ENCODE assay signal across 1 cellular context in genomic region chr22:24985824-24986214, GRCh38.
TF ChIP-seq lines count a peak whose summit lies in the region.

No MANE protein-coding gene starts in this region.

TF ChIP-seq in HepG2, 621 proteins besides CTCF, POLR2A, EP300 and RAD21:
- TF ChIP-seq ZBTB33 (CRISPR knock-in tag; IDR thresholded peaks at IDR 0.05), result peak; percentile 90
- TF ChIP-seq, protein P1, sequence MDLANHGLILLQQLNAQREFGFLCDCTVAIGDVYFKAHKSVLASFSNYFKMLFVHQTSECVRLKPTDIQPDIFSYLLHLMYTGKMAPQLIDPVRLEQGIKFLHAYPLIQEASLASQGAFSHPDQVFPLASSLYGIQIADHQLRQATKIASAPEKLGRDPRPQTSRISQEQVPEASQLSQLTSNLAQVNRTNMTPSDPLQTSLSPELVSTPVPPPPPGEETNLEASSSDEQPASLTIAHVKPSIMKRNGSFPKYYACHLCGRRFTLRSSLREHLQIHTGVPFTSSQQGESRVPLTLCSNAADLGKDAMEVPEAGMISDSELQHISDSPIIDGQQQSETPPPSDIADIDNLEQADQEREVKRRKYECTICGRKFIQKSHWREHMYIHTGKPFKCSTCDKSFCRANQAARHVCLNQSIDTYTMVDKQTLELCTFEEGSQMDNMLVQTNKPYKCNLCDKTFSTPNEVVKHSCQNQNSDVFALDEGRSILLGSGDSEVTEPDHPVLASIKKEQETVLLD (CRISPR knock-in tag; IDR thresholded peaks at IDR 0.05; ENCODE audit: low read depth), result no peak
- no peak for TF ChIP-seq ZSCAN31 (CRISPR knock-in tag; IDR thresholded peaks at IDR 0.05; ENCODE audit: low read depth)
- TF ChIP-seq ZNF747 (CRISPR knock-in tag; IDR thresholded peaks at IDR 0.05; ENCODE audit: borderline replicate concordance), result no peak
- TF ChIP-seq RBFOX2 (IDR thresholded peaks at IDR 0.05; ENCODE audit: low read depth, low read length), result no peak
- TF ChIP-seq MAZ (IDR thresholded peaks at IDR 0.05; ENCODE audit: borderline replicate concordance, low read depth, low read length), result no peak
- TF ChIP-seq MAZ (CRISPR knock-in tag; IDR thresholded peaks at IDR 0.05; ENCODE audit: low read depth), result no peak
- TF ChIP-seq ZBTB26 (CRISPR knock-in tag; IDR thresholded peaks at IDR 0.05; ENCODE audit: borderline replicate concordance), result no peak
- TF ChIP-seq TEAD3 (CRISPR knock-in tag; optimal IDR thresholded peaks at IDR 0.05; ENCODE audit: borderline replicate concordance), result peak; percentile 18
- TF ChIP-seq TEAD2 (CRISPR knock-in tag; IDR thresholded peaks at IDR 0.05), result no peak
- TF ChIP-seq TBX2 (CRISPR knock-in tag; IDR thresholded peaks at IDR 0.05; ENCODE audit: borderline replicate concordance), result no peak
- TF ChIP-seq ZNF589 (CRISPR knock-in tag; conservative IDR thresholded peaks at IDR 0.05), result no peak
- no peak for TF ChIP-seq MBD4 (IDR thresholded peaks at IDR 0.05; ENCODE audit: borderline replicate concordance, low read length)
- no peak for TF ChIP-seq NFE2L1 (CRISPR knock-in tag; IDR thresholded peaks at IDR 0.05; ENCODE audit: borderline replicate concordance)
TF ChIP-seq in HepG2: peak in this region for 2.
